39 cellular contexts compared by ENCODE assay signal in the genomic region with DNA sequence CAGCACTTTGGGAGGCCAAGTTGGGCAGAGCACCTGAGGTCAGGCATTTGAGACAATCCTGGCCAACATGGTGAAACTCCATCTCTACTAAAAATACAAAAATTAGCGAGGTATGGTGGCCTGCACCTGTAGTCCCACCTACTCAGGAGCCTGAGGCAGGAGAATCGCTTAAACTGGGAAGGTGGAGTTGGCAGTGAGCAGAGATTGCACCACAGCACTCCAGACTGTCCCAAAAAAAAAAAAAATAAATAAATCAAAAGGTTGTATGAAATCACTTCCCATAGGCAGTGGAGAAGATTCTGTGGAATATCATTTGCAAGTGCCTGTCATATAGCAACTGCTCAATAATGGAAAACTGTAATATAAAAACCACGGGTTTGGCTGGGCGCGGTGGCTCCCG.
"Had no signal": no experiment of that assay in that cellular context is flagged by ENCODE, and none has a peak within 500 bp of the region (broad histone marks: within the 10 kb centered on the region; RNA-seq: fewer than 3 reads in every experiment).

No MANE protein-coding gene starts in this region.

- H3K27me3 Mint-ChIP-seq: activated naive CD4-positive, alpha-beta T cell treated with anti-CD3 and anti-CD28 coated beads, Interleukin-2, amount 50 U/mL, for 24 hours; activated naive CD8-positive, alpha-beta T cell; activated naive CD8-positive, alpha-beta T cell treated with anti-CD3 and anti-CD28 coated beads for 36 hours; activated naive CD8-positive, alpha-beta T cell treated with anti-CD3 and anti-CD28 coated beads, Interleukin-2, amount 50 U/mL, for 24 hours; activated T-helper 17 cell treated with anti-CD3 and anti-CD28 coated beads, Interleukin-2, amount 50 U/mL, for 72 hours; brain; central memory CD8-positive, alpha-beta T cell had no signal

- H3K4me3 Mint-ChIP-seq: activated naive CD4-positive, alpha-beta T cell treated with anti-CD3 and anti-CD28 coated beads for 36 hours; activated naive CD4-positive, alpha-beta T cell treated with anti-CD3 and anti-CD28 coated beads, Interleukin-2, amount 10 ng/mL, durations not matched to agents 7 days and 5 days; activated naive CD4-positive, alpha-beta T cell treated with anti-CD3 and anti-CD28 coated beads, Interleukin-2, amount 50 U/mL, for 24 hours; activated naive CD8-positive, alpha-beta T cell; activated naive CD8-positive, alpha-beta T cell treated with anti-CD3 and anti-CD28 coated beads for 36 hours; activated naive CD8-positive, alpha-beta T cell treated with anti-CD3 and anti-CD28 coated beads, Interleukin-2, amount 10 ng/mL, durations not matched to agents 7 days and 5 days; activated naive CD8-positive, alpha-beta T cell treated with anti-CD3 and anti-CD28 coated beads, Interleukin-2, amount 50 U/mL, for 24 hours; activated T-cell treated with anti-CD3 and anti-CD28 coated beads, Interleukin-2, amount 50 U/mL, for 24 hours; activated T-cell treated with anti-CD3 and anti-CD28 coated beads, Interleukin-2, amount 50 U/mL, for 4 hours; activated T-cell treated with anti-CD3 and anti-CD28 coated beads, Interleukin-2, amount 50 U/mL, for 72 hours; activated T-helper 1 cell treated with anti-CD3 and anti-CD28 coated beads, Interleukin-12 subunit alpha, Interleukin-12 subunit beta, Interleukin-2, Interleukin-4 antibody, amounts not matched to agents 30 ng/mL and 10 ng/mL and 1 ng/mL, durations not matched to agents 14 hours and 24 hours and 36 hours; activated T-helper 17 cell treated with anti-CD3 and anti-CD28 coated beads, Interleukin-2, amount 50 U/mL, for 72 hours; brain; central memory CD8-positive, alpha-beta T cell had no signal

- DNase-seq: activated effector memory CD4-positive, alpha-beta T cell treated with anti-CD3 and anti-CD28 coated beads, Interleukin-2, amount 50 U/mL, for 16 hours; activated effector memory CD4-positive, alpha-beta T cell treated with Interleukin-2 at 50 U/mL for 16 hours; activated gamma-delta T cell; activated gamma-delta T cell treated with Interleukin-2 at 50 U/mL for 16 hours; activated naive CD4-positive, alpha-beta T cell; activated naive CD4-positive, alpha-beta T cell treated with anti-CD3 and anti-CD28 coated beads for 36 hours; activated naive CD4-positive, alpha-beta T cell treated with anti-CD3 and anti-CD28 coated beads, Interleukin-2, amount 10 ng/mL, durations not matched to agents 7 days and 5 days; activated naive CD4-positive, alpha-beta T cell treated with anti-CD3 and anti-CD28 coated beads, Interleukin-2, amount 50 U/mL, for 16 hours; activated naive CD4-positive, alpha-beta T cell treated with Interleukin-2 at 50 U/mL for 16 hours; activated naive CD8-positive, alpha-beta T cell treated with anti-CD3 and anti-CD28 coated beads for 36 hours; activated naive CD8-positive, alpha-beta T cell treated with anti-CD3 and anti-CD28 coated beads, Interleukin-2, amount 10 ng/mL, durations not matched to agents 7 days and 5 days; activated naive CD8-positive, alpha-beta T cell treated with anti-CD3 and anti-CD28 coated beads, Interleukin-2, amount 50 U/mL, for 24 hours; activated T-cell treated with anti-CD3 and anti-CD28 coated beads, Interleukin-2, amount 50 U/mL, for 1 hour; activated T-cell treated with anti-CD3 and anti-CD28 coated beads, Interleukin-2, amount 50 U/mL, for 24 hours; activated T-cell treated with anti-CD3 and anti-CD28 coated beads, Interleukin-2, amount 50 U/mL, for 4 hours; activated T-cell treated with anti-CD3 and anti-CD28 coated beads, Interleukin-2, amount 50 U/mL, for 48 hours; activated T-cell treated with anti-CD3 and anti-CD28 coated beads, Interleukin-2, amount 50 U/mL, for 72 hours; adrenal gland; amniotic stem cell; amygdala; anterior cingulate cortex; aorta; body of pancreas; brain microvascular endothelial cell; caudate nucleus; central memory CD4-positive, alpha-beta T cell; cerebellar nuclear complex had no signal

- H3K27ac ChIP-seq: adrenal gland, ascending aorta, body of pancreas, brain microvascular endothelial cell, cardiac muscle cell had no signal

- H3K27me3 ChIP-seq: adrenal gland, ascending aorta, body of pancreas, brain microvascular endothelial cell had no signal

- H3K27ac Mint-ChIP-seq: activated naive CD4-positive, alpha-beta T cell treated with anti-CD3 and anti-CD28 coated beads for 36 hours; activated naive CD4-positive, alpha-beta T cell treated with anti-CD3 and anti-CD28 coated beads, Interleukin-2, amount 10 ng/mL, durations not matched to agents 7 days and 5 days; activated naive CD4-positive, alpha-beta T cell treated with anti-CD3 and anti-CD28 coated beads, Interleukin-2, amount 50 U/mL, for 24 hours; activated naive CD4-positive, alpha-beta T cell treated with anti-CD3 and anti-CD28 coated beads, Interleukin-2, amount 50 U/mL, for 72 hours; activated naive CD8-positive, alpha-beta T cell; activated naive CD8-positive, alpha-beta T cell treated with anti-CD3 and anti-CD28 coated beads for 36 hours; activated naive CD8-positive, alpha-beta T cell treated with anti-CD3 and anti-CD28 coated beads, Interleukin-2, amount 10 ng/mL, durations not matched to agents 7 days and 5 days; activated naive CD8-positive, alpha-beta T cell treated with anti-CD3 and anti-CD28 coated beads, Interleukin-2, amount 50 U/mL, for 24 hours; activated T-cell treated with anti-CD3 and anti-CD28 coated beads, Interleukin-2, amount 50 U/mL, for 24 hours; activated T-cell treated with anti-CD3 and anti-CD28 coated beads, Interleukin-2, amount 50 U/mL, for 72 hours; activated T-helper 1 cell treated with anti-CD3 and anti-CD28 coated beads, Interleukin-12 subunit alpha, Interleukin-12 subunit beta, Interleukin-2, Interleukin-4 antibody, amounts not matched to agents 30 ng/mL and 10 ng/mL and 1 ng/mL, durations not matched to agents 14 hours and 24 hours and 36 hours; activated T-helper 17 cell treated with anti-CD3 and anti-CD28 coated beads, Interleukin-2, amount 50 U/mL, for 72 hours; activated T-helper 2 cell treated with anti-CD3 and anti-CD28 coated beads, Interferon-gamma antibody, Interleukin-2, Interleukin-4, amounts not matched to agents 10 μg/mL and 5 μg/mL and 100 μg/mL, durations not matched to agents 14 hours and 24 hours and 36 hours; brain had no signal

- H3K36me3 ChIP-seq: adrenal gland, ascending aorta, brain microvascular endothelial cell, cardiac muscle cell had no signal

- H3K36me3 Mint-ChIP-seq: activated naive CD4-positive, alpha-beta T cell treated with anti-CD3 and anti-CD28 coated beads, Interleukin-2, amount 10 ng/mL, durations not matched to agents 7 days and 5 days; activated naive CD4-positive, alpha-beta T cell treated with anti-CD3 and anti-CD28 coated beads, Interleukin-2, amount 50 U/mL, for 24 hours; activated naive CD4-positive, alpha-beta T cell treated with anti-CD3 and anti-CD28 coated beads, Interleukin-2, amount 50 U/mL, for 72 hours; activated naive CD8-positive, alpha-beta T cell; activated naive CD8-positive, alpha-beta T cell treated with anti-CD3 and anti-CD28 coated beads for 36 hours; activated naive CD8-positive, alpha-beta T cell treated with anti-CD3 and anti-CD28 coated beads, Interleukin-2, amount 10 ng/mL, durations not matched to agents 7 days and 5 days; brain had no signal

- H3K4me1 Mint-ChIP-seq: activated T-helper 17 cell treated with anti-CD3 and anti-CD28 coated beads, Interleukin-2, amount 50 U/mL, for 72 hours had no signal

- H3K4me3 ChIP-seq: adrenal gland, ascending aorta, body of pancreas, cardiac muscle cell had no signal

- H3K4me1 ChIP-seq: adrenal gland, ascending aorta, body of pancreas had no signal

- FAIRE-seq: astrocyte, bronchial epithelial cell had no signal

- ATAC-seq: activated naive CD4-positive, alpha-beta T cell treated with anti-CD3 and anti-CD28 coated beads, Interleukin-2, amount 50 U/mL, for 72 hours; activated naive CD8-positive, alpha-beta T cell treated with anti-CD3 and anti-CD28 coated beads, Interleukin-2, amount 50 U/mL, for 24 hours; activated T-cell treated with anti-CD3 and anti-CD28 coated beads, Interleukin-2, amount 50 U/mL, for 4 hours; activated T-cell treated with anti-CD3 and anti-CD28 coated beads, Interleukin-2, amount 50 U/mL, for 72 hours; activated T-helper 17 cell treated with anti-CD3 and anti-CD28 coated beads, Interleukin-2, amount 50 U/mL, for 72 hours; body of pancreas had no signal

- H3K9me3 ChIP-seq: adrenal gland, ascending aorta, body of pancreas had no signal

- H3K9me3 Mint-ChIP-seq: activated naive CD4-positive, alpha-beta T cell treated with anti-CD3 and anti-CD28 coated beads for 36 hours; activated naive CD4-positive, alpha-beta T cell treated with anti-CD3 and anti-CD28 coated beads, Interleukin-2, amount 10 ng/mL, durations not matched to agents 7 days and 5 days; activated naive CD4-positive, alpha-beta T cell treated with anti-CD3 and anti-CD28 coated beads, Interleukin-2, amount 50 U/mL, for 24 hours; activated naive CD4-positive, alpha-beta T cell treated with anti-CD3 and anti-CD28 coated beads, Interleukin-2, amount 50 U/mL, for 72 hours; activated naive CD8-positive, alpha-beta T cell treated with anti-CD3 and anti-CD28 coated beads for 36 hours; activated naive CD8-positive, alpha-beta T cell treated with anti-CD3 and anti-CD28 coated beads, Interleukin-2, amount 10 ng/mL, durations not matched to agents 7 days and 5 days; activated naive CD8-positive, alpha-beta T cell treated with anti-CD3 and anti-CD28 coated beads, Interleukin-2, amount 50 U/mL, for 24 hours; activated T-cell treated with anti-CD3 and anti-CD28 coated beads, Interleukin-2, amount 50 U/mL, for 24 hours; activated T-cell treated with anti-CD3 and anti-CD28 coated beads, Interleukin-2, amount 50 U/mL, for 4 hours; activated T-cell treated with anti-CD3 and anti-CD28 coated beads, Interleukin-2, amount 50 U/mL, for 72 hours; activated T-helper 1 cell treated with anti-CD3 and anti-CD28 coated beads, Interleukin-12 subunit alpha, Interleukin-12 subunit beta, Interleukin-2, Interleukin-4 antibody, amounts not matched to agents 30 ng/mL and 10 ng/mL and 1 ng/mL, durations not matched to agents 14 hours and 24 hours and 36 hours; activated T-helper 17 cell treated with anti-CD3 and anti-CD28 coated beads, Interleukin-2, amount 50 U/mL, for 72 hours; activated T-helper 2 cell treated with anti-CD3 and anti-CD28 coated beads, Interferon-gamma antibody, Interleukin-2, Interleukin-4, amounts not matched to agents 10 μg/mL and 5 μg/mL and 100 μg/mL, durations not matched to agents 14 hours and 24 hours and 36 hours; central memory CD8-positive, alpha-beta T cell had no signal
